2 cellular contexts compared by ENCODE assay signal in genomic region chr19:2259331-2259730, GRCh38.
TF ChIP-seq lines count a peak whose summit lies in the region.

No MANE protein-coding gene starts in this region.

TF ChIP-seq in A549, 52 proteins besides CTCF, POLR2A, EP300 and RAD21:
- no peak for TF ChIP-seq HMGXB4 (CRISPR knock-in tag; IDR thresholded peaks at IDR 0.05; ENCODE audit: borderline replicate concordance)
- TF ChIP-seq BCL3 (IDR thresholded peaks at IDR 0.05): no peak
- TF ChIP-seq HES2 (IDR thresholded peaks at IDR 0.05): no peak
- TF ChIP-seq USF2 (IDR thresholded peaks at IDR 0.05): no peak
- no peak for TF ChIP-seq FOXS1 (CRISPR knock-in tag; IDR thresholded peaks at IDR 0.05)
- no peak for TF ChIP-seq BHLHE40 (IDR thresholded peaks at IDR 0.05; ENCODE audit: low read depth, low read length)
- TF ChIP-seq REST (IDR thresholded peaks at IDR 0.05): no peak
- TF ChIP-seq MAZ (IDR thresholded peaks at IDR 0.05; ENCODE audit: borderline replicate concordance, low read depth, low read length): no peak
- no peak for TF ChIP-seq HOXA7 (CRISPR knock-in tag; IDR thresholded peaks at IDR 0.05)
- TF ChIP-seq TP53 (CRISPR knock-in tag; IDR thresholded peaks at IDR 0.05): no peak
- TF ChIP-seq EHF (CRISPR knock-in tag; IDR thresholded peaks at IDR 0.05): no peak
- TF ChIP-seq CEBPB (IDR thresholded peaks at IDR 0.05): peak in 1 of 2 experiments; percentile 53; a peak in 1 of 4 replicates
- no peak for TF ChIP-seq NR3C1 (IDR thresholded peaks at IDR 0.05)
- peak; percentile 27 for TF ChIP-seq MAFK (IDR thresholded peaks at IDR 0.05; ENCODE audit: partially characterized antibody)
- no peak for TF ChIP-seq HDAC2 (IDR thresholded peaks at IDR 0.05)
- no peak for TF ChIP-seq JUN (IDR thresholded peaks at IDR 0.05)
- TF ChIP-seq NFE2L2 (conservative IDR thresholded peaks at IDR 0.05; ENCODE audit: low read length): 0 out of 2 replicates have a peak, but pooled peaks have one; percentile 19
- TF ChIP-seq HOXB13 (CRISPR knock-in tag; IDR thresholded peaks at IDR 0.05; ENCODE audit: low read depth): no peak
- no peak for TF ChIP-seq RCOR1 (IDR thresholded peaks at IDR 0.05; ENCODE audit: low read depth, low read length)
- no peak for TF ChIP-seq FOSL2 (IDR thresholded peaks at IDR 0.05)
- 0 out of 2 replicates have a peak, but pooled peaks have one; percentile 15 for TF ChIP-seq FOSL2 (CRISPR knock-in tag; IDR thresholded peaks at IDR 0.05)

TF ChIP-seq in K562, 482 proteins besides CTCF, POLR2A, EP300 and RAD21:
- TF ChIP-seq MYBL2 (IDR thresholded peaks at IDR 0.05; ENCODE audit: low read depth): no peak
- TF ChIP-seq MYBL2 (CRISPR knock-in tag; IDR thresholded peaks at IDR 0.05; ENCODE audit: borderline replicate concordance): no peak
- 0 out of 2 replicates have a peak, but pooled peaks have one; percentile 10 for TF ChIP-seq ZNF316 (IDR thresholded peaks at IDR 0.05)
- TF ChIP-seq NFE2 (IDR thresholded peaks at IDR 0.05; ENCODE audit: low read depth): peak; percentile 68
- peak; percentile 36; the same call in 1 of the 2 replicates for TF ChIP-seq MAFK (IDR thresholded peaks at IDR 0.05; ENCODE audit: low read length)
- TF ChIP-seq NR2C2 (CRISPR knock-in tag; IDR thresholded peaks at IDR 0.05): no peak
- TF ChIP-seq NR2C2 (tag; IDR thresholded peaks at IDR 0.05): no peak
- peak; percentile 40; the same call in 1 of the 2 replicates for TF ChIP-seq MAFG (tag; conservative IDR thresholded peaks at IDR 0.05)
- TF ChIP-seq C11orf30 (IDR thresholded peaks at IDR 0.05; ENCODE audit: low read depth): peak; percentile 45
- TF ChIP-seq CREB3 (tag; conservative IDR thresholded peaks at IDR 0.05; ENCODE audit: low read depth): no peak
- no peak for TF ChIP-seq ELF1 (tag; IDR thresholded peaks at IDR 0.05)
